ENCODE assay signal across 22 cellular contexts in genomic region chr1:57597036-57597435, GRCh38.
"Had no signal": no experiment of that assay in that cellular context is flagged by ENCODE, and none has a peak within 500 bp of the region (broad histone marks: within the 10 kb centered on the region; RNA-seq: fewer than 3 reads in every experiment).

No MANE protein-coding gene starts in this region.

- DNase-seq: activated CD4-positive, alpha-beta memory T cell treated with anti-CD3 and anti-CD28 coated beads for 36 hours; activated CD4-positive, alpha-beta T cell treated with anti-CD3 and anti-CD28 coated beads, Interleukin-2, amount 10 ng/mL, durations not matched to agents 7 days and 5 days; activated CD4-positive, CD25-positive, alpha-beta regulatory T cell; activated CD8-positive, alpha-beta memory T cell treated with anti-CD3 and anti-CD28 coated beads for 24 hours; activated effector memory CD4-positive, alpha-beta T cell treated with anti-CD3 and anti-CD28 coated beads, Interleukin-2, amount 50 U/mL, for 16 hours; activated naive CD4-positive, alpha-beta T cell treated with anti-CD3 and anti-CD28 coated beads for 36 hours; activated T-cell treated with anti-CD3 and anti-CD28 coated beads, Interleukin-2, amount 50 U/mL, for 4 hours; amygdala; MM.1S; NCI-H1048; NCI-H1930; NCI-H2171; NCI-H2227 treated with DMSO at 0.1 percent for 48 hours; NCI-H526; NCI-H82; RPMI8226; T-cell; T-helper 2 cell; T1000 had no signal

- H3K9me3 Mint-ChIP-seq: activated CD4-positive, alpha-beta memory T cell treated with anti-CD3 and anti-CD28 coated beads for 36 hours; activated CD4-positive, alpha-beta T cell treated with anti-CD3 and anti-CD28 coated beads, Interleukin-2, amount 10 ng/mL, durations not matched to agents 7 days and 5 days; activated naive CD4-positive, alpha-beta T cell treated with anti-CD3 and anti-CD28 coated beads for 36 hours; activated T-cell treated with anti-CD3 and anti-CD28 coated beads, Interleukin-2, amount 50 U/mL, for 4 hours; T-cell had no signal

- H3K36me3 Mint-ChIP-seq: activated CD4-positive, alpha-beta memory T cell treated with anti-CD3 and anti-CD28 coated beads for 36 hours; activated naive CD8-positive, alpha-beta T cell; brain; T-cell had no signal

- H3K4me3 Mint-ChIP-seq: activated CD4-positive, alpha-beta memory T cell treated with anti-CD3 and anti-CD28 coated beads for 36 hours; activated CD4-positive, alpha-beta T cell treated with anti-CD3 and anti-CD28 coated beads, Interleukin-2, amount 10 ng/mL, durations not matched to agents 7 days and 5 days; activated naive CD4-positive, alpha-beta T cell treated with anti-CD3 and anti-CD28 coated beads for 36 hours; activated naive CD8-positive, alpha-beta T cell; activated T-cell treated with anti-CD3 and anti-CD28 coated beads, Interleukin-2, amount 50 U/mL, for 4 hours; brain; T-cell had no signal

- H3K4me1 Mint-ChIP-seq: activated CD4-positive, alpha-beta T cell treated with anti-CD3 and anti-CD28 coated beads, Interleukin-2, amount 10 ng/mL, durations not matched to agents 7 days and 5 days; T-cell had no signal

- H3K27ac Mint-ChIP-seq: activated CD4-positive, alpha-beta memory T cell treated with anti-CD3 and anti-CD28 coated beads for 36 hours; activated CD4-positive, alpha-beta T cell treated with anti-CD3 and anti-CD28 coated beads, Interleukin-2, amount 10 ng/mL, durations not matched to agents 7 days and 5 days; activated naive CD4-positive, alpha-beta T cell treated with anti-CD3 and anti-CD28 coated beads for 36 hours; activated naive CD8-positive, alpha-beta T cell; T-cell had no signal

- H3K27ac ChIP-seq: SK-N-MC had no signal

- H3K4me3 ChIP-seq: SK-N-MC had no signal

- H3K27me3 Mint-ChIP-seq: activated CD4-positive, alpha-beta memory T cell treated with anti-CD3 and anti-CD28 coated beads for 36 hours; activated CD4-positive, alpha-beta T cell treated with anti-CD3 and anti-CD28 coated beads, Interleukin-2, amount 10 ng/mL, durations not matched to agents 7 days and 5 days; activated naive CD8-positive, alpha-beta T cell; brain had no signal
